In the genomic region with DNA sequence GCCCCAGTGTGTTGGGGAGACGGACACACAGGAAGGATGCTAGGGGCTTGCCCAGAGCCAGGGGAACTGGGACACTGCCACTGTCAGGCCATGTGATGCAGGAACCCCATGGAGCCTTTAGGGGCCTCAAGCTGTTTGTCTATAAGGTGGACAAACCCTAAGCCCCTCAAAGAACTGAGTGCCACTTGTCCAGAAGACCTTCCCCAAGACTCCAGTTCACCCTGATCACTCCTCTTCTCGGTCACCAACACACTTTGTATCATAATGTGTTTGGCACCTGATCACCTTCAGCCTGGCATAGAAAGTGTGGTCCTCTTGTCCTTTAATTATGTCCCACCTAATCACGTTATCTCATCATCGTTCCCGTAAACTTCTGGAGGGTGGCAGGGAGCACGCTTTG, we compare ENCODE assay signal across 23 cellular contexts. TPM values are rescaled to one million over a fixed set of nuclear protein-coding genes. Genes with fewer than 3 reads are reported as not detected.
DNase-seq lines count a peak whose midpoint lies in the region; ATAC-seq and TF ChIP-seq lines count a peak whose summit lies in the region.
"Had no signal": no experiment of that assay in that cellular context is flagged by ENCODE, and none has a peak within 500 bp of the region (broad histone marks: within the 10 kb centered on the region; RNA-seq: fewer than 3 reads in every experiment).

No MANE protein-coding gene starts in this region.

- no peaks in the 10 kb centered on the region for H3K27me3 Mint-ChIP-seq in CD4-positive, alpha-beta memory T cell
- H3K27me3 Mint-ChIP-seq in activated CD8-positive, alpha-beta memory T cell treated with anti-CD3 and anti-CD28 coated beads, Interleukin-2, amount 10 ng/mL, durations not matched to agents 7 days and 5 days = peaks cover 3% of the 10 kb centered on the region
- H3K27me3 Mint-ChIP-seq: CD4-positive, alpha-beta T cell had no signal

- H2AFZ ChIP-seq in osteoblast (ENCODE audit: low read length) = no peak overlapping the region

- TF ChIP-seq CTCF in WERI-Rb-1 (IDR thresholded peaks at IDR 0.05; ENCODE audit: low read depth, low read length) (no peak), osteoblast (IDR thresholded peaks at IDR 0.05; ENCODE audit: extremely low read depth, low read depth, low read length) (no peak)

- H3K4me1 ChIP-seq in CD4-positive, alpha-beta memory T cell (ENCODE audit: insufficient read depth, low read length) = peaks cover 37% of the 10 kb centered on the region
- H3K4me1 ChIP-seq in osteoblast (ENCODE audit: insufficient read depth, low read length) = no peaks in the 10 kb centered on the region
- H3K4me1 ChIP-seq: A549, HAP-1 had no signal

- H3K4me3 Mint-ChIP-seq in CD4-positive, alpha-beta memory T cell = peak overlapping the region in 1 of 8 donors; percentile 32
- H3K4me3 Mint-ChIP-seq in activated CD8-positive, alpha-beta memory T cell treated with anti-CD3 and anti-CD28 coated beads, Interleukin-2, amount 10 ng/mL, durations not matched to agents 7 days and 5 days = no peak overlapping the region
- H3K4me3 Mint-ChIP-seq: CD4-positive, alpha-beta T cell had no signal

- peaks cover 27 to 56% (median 39%) of the 10 kb centered on the region in 4 donors for H3K4me1 Mint-ChIP-seq in CD4-positive, alpha-beta memory T cell
- H3K4me1 Mint-ChIP-seq in activated CD8-positive, alpha-beta memory T cell treated with anti-CD3 and anti-CD28 coated beads, Interleukin-2, amount 10 ng/mL, durations not matched to agents 7 days and 5 days = peaks cover 24% of the 10 kb centered on the region

- H3K9me3 ChIP-seq in CD4-positive, alpha-beta memory T cell (ENCODE audit: control insufficient read depth in 1 of 2, low read length in 2 of 2) = no peaks in the 10 kb centered on the region
- H3K9me3 ChIP-seq in WERI-Rb-1 (ENCODE audit: severe bottlenecking) (no peaks in the 10 kb centered on the region), osteoblast (ENCODE audit: low read depth, low read length) (no peaks in the 10 kb centered on the region)
- H3K9me3 ChIP-seq: A549, HAP-1 had no signal

- ATAC-seq in activated CD8-positive, alpha-beta memory T cell treated with anti-CD3 and anti-CD28 coated beads, Interleukin-2, amount 10 ng/mL, durations not matched to agents 7 days and 5 days = no peak
- ATAC-seq in sciatic nerve = no peak
- ATAC-seq: A549 had no signal

- peaks cover 14 to 28% of the 10 kb centered on the region in 2 donors for H3K36me3 Mint-ChIP-seq in CD4-positive, alpha-beta memory T cell
- H3K36me3 Mint-ChIP-seq in activated CD8-positive, alpha-beta memory T cell treated with anti-CD3 and anti-CD28 coated beads, Interleukin-2, amount 10 ng/mL, durations not matched to agents 7 days and 5 days = peaks cover 6% of the 10 kb centered on the region

- H3K36me3 ChIP-seq in CD4-positive, alpha-beta memory T cell (ENCODE audit: insufficient read depth, low read length) = peaks cover 19% of the 10 kb centered on the region
- H3K36me3 ChIP-seq in WERI-Rb-1 = peaks cover 22% of the 10 kb centered on the region
- H3K36me3 ChIP-seq in osteoblast (ENCODE audit: insufficient read depth, low read length) = peaks cover 11% of the 10 kb centered on the region

- intact Hi-C loops in CD4-positive, alpha-beta memory T cell (cut with micrococcal nuclease) = loop anchor here (5.0 kb wide), 1 partner anchor 38 kb away; a partner anchor contains a TSS
- intact Hi-C loops in sciatic nerve (cut with DNase I) = loop anchor here (5.0 kb wide), 1 partner anchor 1483 kb away; no protein-coding TSS in a partner anchor

- no peak overlapping the region for H3K4me3 ChIP-seq in CD4-positive, alpha-beta memory T cell (ENCODE audit: low read length in 2 of 2)
- no peak overlapping the region for H3K4me3 ChIP-seq in WERI-Rb-1 (ENCODE audit: low read depth, low read length)
- no peak overlapping the region for H3K4me3 ChIP-seq in osteoblast (ENCODE audit: insufficient read depth, low read length)
- H3K4me3 ChIP-seq: A549, HAP-1 had no signal

- POLR2A ChIA-PET in CD4-positive, alpha-beta memory T cell (lab: Charles Lee; ENCODE audit: partially characterized antibody) = no interaction called here

- no peaks in the 10 kb centered on the region for H3K79me2 ChIP-seq in osteoblast (ENCODE audit: insufficient read depth, low read length)

- peak; percentile 50 for DNase-seq in NCI-H82 (lab: John Stamatoyannopoulos, UW)
- DNase-seq in NCI-H82 treated with DMSO at 0.1 percent for 48 hours (lab: John Stamatoyannopoulos, UW; ENCODE audit: unreplicated experiment) = no peak
- no peak for DNase-seq in CD4-positive, alpha-beta memory T cell
- DNase-seq in WERI-Rb-1 = no peak
- DNase-seq in osteoblast (ENCODE audit: insufficient read length, low spot score, missing footprints) = peak; percentile 68
- no peak for DNase-seq in activated CD8-positive, alpha-beta memory T cell treated with anti-CD3 and anti-CD28 coated beads, Interleukin-2, amount 10 ng/mL, durations not matched to agents 7 days and 5 days
- no peak for DNase-seq in sciatic nerve (ENCODE audit: low spot score)
- no peak for DNase-seq in stimulated activated naive CD4-positive, alpha-beta T cell treated with Interleukin-2 at 50 U/mL for 16 hours (lab: John Stamatoyannopoulos, UW)
- DNase-seq: AML-193; CD4-positive, alpha-beta T cell; DMS 273 treated with DMSO at 0.1 percent for 48 hours; DMS53; DND-41; EL had no signal

- CTCF ChIA-PET in CD4-positive, alpha-beta memory T cell (lab: Charles Lee; ENCODE audit: partially characterized antibody) = interaction anchor here (1.2 kb wide), 1 partner anchor 34 kb away, joined by 5 read pairs; no protein-coding TSS in a partner anchor
- CTCF ChIA-PET in activated CD8-positive, alpha-beta memory T cell treated with anti-CD3 and anti-CD28 coated beads, Interleukin-2, amount 10 ng/mL, durations not matched to agents 7 days and 5 days (lab: Charles Lee) = no interaction called here

- peaks cover 3% of the 10 kb centered on the region for H4K20me1 ChIP-seq in osteoblast (ENCODE audit: insufficient read depth, low read length)

- H3K4me2 ChIP-seq in osteoblast (ENCODE audit: insufficient read depth, low read length) = no peak overlapping the region
- H3K4me2 ChIP-seq: A549 had no signal

- H3K27ac ChIP-seq in CD4-positive, alpha-beta memory T cell (ENCODE audit: low read depth, low read length) = no peak overlapping the region
- H3K27ac ChIP-seq in WERI-Rb-1 = peak overlapping the region; percentile 31; the same call in 1 of the 2 replicates
- no peak overlapping the region for H3K27ac ChIP-seq in osteoblast (ENCODE audit: low read depth, low read length)
- H3K27ac ChIP-seq: 22Rv1, A549, C4-2B, HL-60 had no signal

- H3K9me3 Mint-ChIP-seq in CD4-positive, alpha-beta memory T cell = peaks cover 0 to 2% (median 0%) of the 10 kb centered on the region in 8 donors
- H3K9me3 Mint-ChIP-seq in activated CD8-positive, alpha-beta memory T cell treated with anti-CD3 and anti-CD28 coated beads, Interleukin-2, amount 10 ng/mL, durations not matched to agents 7 days and 5 days (ENCODE audit: low read depth) = no peaks in the 10 kb centered on the region
- H3K9me3 Mint-ChIP-seq: CD4-positive, alpha-beta T cell had no signal

- peak overlapping the region in 5 of 7 donors; percentile 64 to 91 (median 79) for H3K27ac Mint-ChIP-seq in CD4-positive, alpha-beta memory T cell
- H3K27ac Mint-ChIP-seq in activated CD8-positive, alpha-beta memory T cell treated with anti-CD3 and anti-CD28 coated beads, Interleukin-2, amount 10 ng/mL, durations not matched to agents 7 days and 5 days = no peak overlapping the region
- H3K27ac Mint-ChIP-seq: CD4-positive, alpha-beta T cell had no signal

- H3K27me3 ChIP-seq in CD4-positive, alpha-beta memory T cell (ENCODE audit: insufficient read depth, low read length) = no peaks in the 10 kb centered on the region
- H3K27me3 ChIP-seq in WERI-Rb-1 (ENCODE audit: insufficient read depth, low read depth, severe bottlenecking) (no peaks in the 10 kb centered on the region), osteoblast (ENCODE audit: insufficient read depth, low read length) (peaks cover 27% of the 10 kb centered on the region)

RNA-seq across cellular contexts. Expression of a gene that starts 0.7 kb away (rescaled TPM):
- 1 to 10 TPM; 4.9 to 6.9 TPM for total RNA-seq in CD4-positive, alpha-beta memory T cell
- polyA plus RNA-seq in CD4-positive, alpha-beta memory T cell = not detected
- total RNA-seq in osteoblast = not detected in 2 replicates
- total RNA-seq in activated CD8-positive, alpha-beta memory T cell treated with anti-CD3 and anti-CD28 coated beads, Interleukin-2, amount 10 ng/mL, durations not matched to agents 7 days and 5 days = not detected
- total RNA-seq in sciatic nerve = not detected
- total RNA-seq: CD4-positive, alpha-beta T cell; G401; H1; HT1080 had no signal
- polyA plus RNA-seq: A549, BJ, H1 had no signal

RNA-seq across cellular contexts. Expression of a gene that starts 17.4 kb away (rescaled TPM):
- total RNA-seq in CD4-positive, alpha-beta memory T cell = 10 to 100 TPM; 31.4 to 35.7 TPM
- 10 to 100 TPM; 33.0 to 37.3 TPM for polyA plus RNA-seq in CD4-positive, alpha-beta memory T cell
- total RNA-seq in osteoblast (55.1 and 65.9 TPM in 2 replicates), sciatic nerve (20.8 TPM)
- 10 to 100 TPM; 37.8 to 47.3 TPM for total RNA-seq in activated CD8-positive, alpha-beta memory T cell treated with anti-CD3 and anti-CD28 coated beads, Interleukin-2, amount 10 ng/mL, durations not matched to agents 7 days and 5 days

RNA-seq across cellular contexts. Expression of a gene that starts 22.5 kb away (rescaled TPM):
- total RNA-seq in CD4-positive, alpha-beta memory T cell = not detected
- not detected for polyA plus RNA-seq in CD4-positive, alpha-beta memory T cell
- total RNA-seq in osteoblast (not detected in 2 replicates), sciatic nerve (not detected)
- not detected for total RNA-seq in activated CD8-positive, alpha-beta memory T cell treated with anti-CD3 and anti-CD28 coated beads, Interleukin-2, amount 10 ng/mL, durations not matched to agents 7 days and 5 days
- total RNA-seq: CD4-positive, alpha-beta T cell; G401; H1; HT1080 had no signal
- polyA plus RNA-seq: A549, BJ, H1 had no signal

RNA-seq across cellular contexts. Expression of a gene that starts 22.7 kb away (rescaled TPM):
- 10 to 100 TPM; 52.2 to 52.3 TPM for total RNA-seq in CD4-positive, alpha-beta memory T cell
- polyA plus RNA-seq in CD4-positive, alpha-beta memory T cell = 10 to 100 TPM; 25.3 to 28.6 TPM
- 77.5 and 83.2 TPM in 2 replicates for total RNA-seq in osteoblast
- 10 to 100 TPM; 46.1 to 46.8 TPM for total RNA-seq in activated CD8-positive, alpha-beta memory T cell treated with anti-CD3 and anti-CD28 coated beads, Interleukin-2, amount 10 ng/mL, durations not matched to agents 7 days and 5 days
- total RNA-seq in sciatic nerve = 23.6 TPM

RNA-seq across cellular contexts. Expression of a gene that starts 38.9 kb away (rescaled TPM):
- 1 to 10 TPM; 4.0 to 5.2 TPM for total RNA-seq in CD4-positive, alpha-beta memory T cell
- polyA plus RNA-seq in CD4-positive, alpha-beta memory T cell = 1 to 10 TPM; 4.6 TPM
- total RNA-seq in osteoblast (37.4 and 40.2 TPM in 2 replicates), sciatic nerve (50.7 TPM)
- total RNA-seq in activated CD8-positive, alpha-beta memory T cell treated with anti-CD3 and anti-CD28 coated beads, Interleukin-2, amount 10 ng/mL, durations not matched to agents 7 days and 5 days = 1 to 10 TPM; 1.0 to 2.5 TPM

Comparison
In these comparisons a context has a peak if more than half of its experiments do, and no peak if none do; other contexts are left out.
1. DNase-seq: peak in NCI-H82 (single experiment) and osteoblast (single experiment); none in NCI-H82 treated with DMSO at 0.1 percent for 48 hours (single experiment), CD4-positive, alpha-beta memory T cell (0 of 5), WERI-Rb-1 (single experiment), activated CD8-positive, alpha-beta memory T cell treated with anti-CD3 and anti-CD28 coated beads, Interleukin-2, amount 10 ng/mL, durations not matched to agents 7 days and 5 days (single experiment), sciatic nerve (single experiment) and stimulated activated naive CD4-positive, alpha-beta T cell treated with Interleukin-2 at 50 U/mL for 16 hours (single experiment).